ENCODE assay signal across 22 cellular contexts in genomic region chr9:28409919-28410318, GRCh38.
"Had no signal": no experiment of that assay in that cellular context is flagged by ENCODE, and none has a peak within 500 bp of the region (broad histone marks: within the 10 kb centered on the region; RNA-seq: fewer than 3 reads in every experiment).

No MANE protein-coding gene starts in this region.

- H3K4me3 ChIP-seq: heart left ventricle, left ventricle myocardium inferior, lung, mucosa of descending colon, right atrium auricular region, right lobe of liver, suprapubic skin, thoracic aorta, tibial artery, upper lobe of right lung had no signal

- H3K4me1 ChIP-seq: heart left ventricle, left ventricle myocardium inferior, parathyroid adenoma, right atrium auricular region, right lobe of liver, suprapubic skin, tibial artery, upper lobe of right lung had no signal

- H3K79me2 ChIP-seq: parathyroid adenoma had no signal

- ATAC-seq: heart left ventricle; mucosa of descending colon; naive thymus-derived CD4-positive, alpha-beta T cell; natural killer cell treated with Interleukin-12 subunit alpha and Interleukin-12 subunit beta and Interleukin-15 and Interleukin-18, amount 100 ng/mL, for 72 hours; stimulated activated effector memory CD8-positive, alpha-beta T cell treated with anti-CD3 and anti-CD28 coated beads, Interleukin-12 subunit alpha, Interleukin-12 subunit beta, amount 100 ng/mL, for 72 hours; upper lobe of right lung had no signal

- H3K4me3 Mint-ChIP-seq: naive thymus-derived CD4-positive, alpha-beta T cell; natural killer cell treated with Interleukin-12 subunit alpha and Interleukin-12 subunit beta and Interleukin-15 and Interleukin-18, amount 100 ng/mL, for 72 hours; stimulated activated effector memory CD8-positive, alpha-beta T cell treated with anti-CD3 and anti-CD28 coated beads, Interleukin-12 subunit alpha, Interleukin-12 subunit beta, amount 100 ng/mL, for 72 hours; stimulated activated naive CD8-positive, alpha-beta T cell treated with anti-CD3 and anti-CD28 coated beads, Interleukin-15, Interleukin-2, amounts not matched to agents 100 ng/mL and 50 ng/mL, for 24 hours had no signal

- H3K27me3 Mint-ChIP-seq: naive thymus-derived CD4-positive, alpha-beta T cell; natural killer cell treated with Interleukin-12 subunit alpha and Interleukin-12 subunit beta and Interleukin-15 and Interleukin-18, amount 100 ng/mL, for 72 hours; stimulated activated naive CD8-positive, alpha-beta T cell treated with anti-CD3 and anti-CD28 coated beads, Interleukin-15, Interleukin-2, amounts not matched to agents 100 ng/mL and 50 ng/mL, for 24 hours had no signal

- H3K27me3 ChIP-seq: heart left ventricle, neutrophil, right atrium auricular region, right lobe of liver, suprapubic skin, tibial artery, upper lobe of right lung had no signal

- H2AFZ ChIP-seq: parathyroid adenoma had no signal

- H3K27ac ChIP-seq: heart left ventricle, left ventricle myocardium inferior, neutrophil, parathyroid adenoma, right atrium auricular region, right lobe of liver, suprapubic skin, thoracic aorta, tibial artery, upper lobe of right lung had no signal

- H3K9me3 Mint-ChIP-seq: stimulated activated naive CD8-positive, alpha-beta T cell treated with anti-CD3 and anti-CD28 coated beads, Interleukin-15, Interleukin-2, amounts not matched to agents 100 ng/mL and 50 ng/mL, for 24 hours had no signal

- DNase-seq: heart left ventricle; islet precursor cell; left ventricle myocardium inferior; midbrain; mucosa of descending colon; naive thymus-derived CD4-positive, alpha-beta T cell; occipital lobe; right lobe of liver; stimulated activated CD4-positive, alpha-beta T cell treated with anti-CD3 and anti-CD28 coated beads, Interleukin-4, amount 100 ng/mL, for 24 hours; stimulated activated naive CD4-positive, alpha-beta T cell; tibial artery; trophoblast cell; upper lobe of right lung had no signal

- H3K9me3 ChIP-seq: heart left ventricle, left ventricle myocardium inferior, mucosa of descending colon, neutrophil, right atrium auricular region, right lobe of liver, suprapubic skin, thoracic aorta, tibial artery, upper lobe of right lung had no signal

- H3K36me3 Mint-ChIP-seq: naive thymus-derived CD4-positive, alpha-beta T cell; natural killer cell treated with Interleukin-12 subunit alpha and Interleukin-12 subunit beta and Interleukin-15 and Interleukin-18, amount 100 ng/mL, for 72 hours; stimulated activated effector memory CD8-positive, alpha-beta T cell treated with anti-CD3 and anti-CD28 coated beads, Interleukin-12 subunit alpha, Interleukin-12 subunit beta, amount 100 ng/mL, for 72 hours had no signal

- H3K9ac ChIP-seq: parathyroid adenoma had no signal

- H3K4me1 Mint-ChIP-seq: naive thymus-derived CD4-positive, alpha-beta T cell; stimulated activated effector memory CD8-positive, alpha-beta T cell treated with anti-CD3 and anti-CD28 coated beads, Interleukin-12 subunit alpha, Interleukin-12 subunit beta, amount 100 ng/mL, for 72 hours had no signal

- H3K27ac Mint-ChIP-seq: naive thymus-derived CD4-positive, alpha-beta T cell; natural killer cell treated with Interleukin-12 subunit alpha and Interleukin-12 subunit beta and Interleukin-15 and Interleukin-18, amount 100 ng/mL, for 72 hours; stimulated activated effector memory CD8-positive, alpha-beta T cell treated with anti-CD3 and anti-CD28 coated beads, Interleukin-12 subunit alpha, Interleukin-12 subunit beta, amount 100 ng/mL, for 72 hours; stimulated activated naive CD8-positive, alpha-beta T cell treated with anti-CD3 and anti-CD28 coated beads, Interleukin-15, Interleukin-2, amounts not matched to agents 100 ng/mL and 50 ng/mL, for 24 hours had no signal

- H3K36me3 ChIP-seq: heart left ventricle, left ventricle myocardium inferior, neutrophil, right atrium auricular region, right lobe of liver, suprapubic skin, thoracic aorta, tibial artery, upper lobe of right lung had no signal
